In genomic region chr17:76523084-76524037, GRCh38 we compare ENCODE assay signal across 1 cellular context.
TF ChIP-seq lines count a peak whose summit lies in the region.

No MANE protein-coding gene starts in this region.

TF ChIP-seq in HepG2, 621 proteins besides CTCF, POLR2A, EP300 and RAD21 (continued from another document):
- peak; percentile 51; the same call in 1 of the 2 replicates for TF ChIP-seq THRA (CRISPR knock-in tag; IDR thresholded peaks at IDR 0.05; ENCODE audit: borderline replicate concordance)
- TF ChIP-seq ZXDC (CRISPR knock-in tag; IDR thresholded peaks at IDR 0.05), result peak; percentile 77; the same call in 1 of the 2 replicates
- TF ChIP-seq PITX1 (CRISPR knock-in tag; IDR thresholded peaks at IDR 0.05), result peak; percentile 55; the same call in 1 of the 2 replicates
- 0 out of 2 replicates have a peak, but pooled peaks have one; percentile 68 for TF ChIP-seq ZFP36L2 (CRISPR knock-in tag; IDR thresholded peaks at IDR 0.05)
- TF ChIP-seq CSRNP2 (CRISPR knock-in tag; conservative IDR thresholded peaks at IDR 0.05; ENCODE audit: low read depth), result no peak
- TF ChIP-seq ZBTB21 (CRISPR knock-in tag; IDR thresholded peaks at IDR 0.05), result no peak
- TF ChIP-seq ZNF468 (CRISPR knock-in tag; IDR thresholded peaks at IDR 0.05), result no peak
- TF ChIP-seq CBX5 (CRISPR knock-in tag; IDR thresholded peaks at IDR 0.05; ENCODE audit: borderline replicate concordance), result peak; percentile 81; the same call in 1 of the 2 replicates
- TF ChIP-seq BHLHE40 (IDR thresholded peaks at IDR 0.05; ENCODE audit: low read length), result peak; percentile 49; the same call in 1 of the 2 replicates
- no peak for TF ChIP-seq ZNF674 (CRISPR knock-in tag; IDR thresholded peaks at IDR 0.05; ENCODE audit: low read depth)
- TF ChIP-seq ZNF724P (CRISPR knock-in tag; IDR thresholded peaks at IDR 0.05; ENCODE audit: borderline replicate concordance), result 0 out of 2 replicates have a peak, but pooled peaks have one; percentile 45
